In the genomic region with DNA sequence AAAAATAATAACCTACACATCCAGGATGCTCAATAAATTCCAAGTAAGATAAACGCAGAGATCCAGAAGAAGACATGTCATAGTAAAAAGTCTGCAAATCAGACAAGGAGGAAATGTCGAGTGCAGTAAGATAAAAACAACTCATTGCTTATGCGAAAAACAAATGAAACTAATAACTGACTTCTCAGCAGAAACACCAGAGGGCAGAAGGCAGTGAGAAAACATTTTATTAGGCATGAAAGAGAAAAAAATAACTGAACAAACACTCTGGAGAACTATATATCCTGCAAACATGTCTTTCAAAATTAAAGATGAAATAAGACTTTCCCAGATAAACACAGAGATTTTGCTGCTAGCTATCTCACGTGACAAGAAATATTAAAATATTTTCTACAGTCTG, we compare ENCODE assay signal across 22 cellular contexts.
DNase-seq lines count a peak whose midpoint lies in the region; ATAC-seq and TF ChIP-seq lines count a peak whose summit lies in the region.
"Had no signal": no experiment of that assay in that cellular context is flagged by ENCODE, and none has a peak within 500 bp of the region (broad histone marks: within the 10 kb centered on the region; RNA-seq: fewer than 3 reads in every experiment).

No MANE protein-coding gene starts in this region.

- H4K20me1 ChIP-seq in GM23338 (replicated peaks; ENCODE audit: insufficient read depth) = no peaks in the 10 kb centered on the region

- no peaks in the 10 kb centered on the region for H3K79me2 ChIP-seq in GM23338 (replicated peaks; ENCODE audit: insufficient read depth)

- DNase-seq in cardiac muscle cell (ENCODE audit: low read depth in 1 of 2, low spot score in 1 of 2) (peak in 1 of 2 donors; percentile 11), right cardiac atrium (no peak), RWPE2 (ENCODE audit: low spot score) (no peak), fibroblast of mammary gland (ENCODE audit: low read depth) (no peak), NCI-H1417 (lab: John Stamatoyannopoulos, UW) (no peak), COR-L47 (lab: John Stamatoyannopoulos, UW) (no peak), GM23338 (ENCODE audit: low spot score) (no peak), GM19238 (ENCODE audit: insufficient read length, low spot score) (no peak)
- DNase-seq: activated CD4-positive, CD25-positive, alpha-beta regulatory T cell treated with anti-CD3 and anti-CD28 coated beads, Interleukin-2, amount 50 U/mL, for 72 hours; CD8-positive, alpha-beta memory T cell; DND-41; effector memory CD8-positive, alpha-beta T cell; left lung; midbrain; NCI-H526; SJCRH30; stimulated activated naive CD4-positive, alpha-beta T cell had no signal

- no peak overlapping the region for H3K4me2 ChIP-seq in GM23338
- H3K4me2 ChIP-seq: neural progenitor cell had no signal

- no peak overlapping the region for H3K4me3 ChIP-seq in cardiac muscle cell
- no peak overlapping the region for H3K4me3 ChIP-seq in right cardiac atrium (ENCODE audit: low read length)
- no peak overlapping the region for H3K4me3 ChIP-seq in RWPE2 (ENCODE audit: severe bottlenecking)
- no peak overlapping the region for H3K4me3 ChIP-seq in fibroblast of mammary gland (ENCODE audit: control insufficient read depth, low read depth, low read length)
- H3K4me3 ChIP-seq in GM23338 = no peak overlapping the region
- H3K4me3 ChIP-seq: K562, left lung, neural progenitor cell, right atrium auricular region, SJCRH30, tibial nerve had no signal

- H3K36me3 Mint-ChIP-seq in GM23338 (ENCODE audit: low read depth) = no peaks in the 10 kb centered on the region
- H3K36me3 Mint-ChIP-seq: CD8-positive, alpha-beta memory T cell; neural progenitor cell had no signal

- peak; percentile 19 for TF ChIP-seq CTCF in cardiac muscle cell (IDR thresholded peaks at IDR 0.05; ENCODE audit: low read depth, low read length)
- peak; percentile 34 for TF ChIP-seq CTCF in RWPE2 (IDR thresholded peaks at IDR 0.05; ENCODE audit: poor library complexity, severe bottlenecking)
- peak; percentile 36 for TF ChIP-seq CTCF in fibroblast of mammary gland (conservative IDR thresholded peaks at IDR 0.05; ENCODE audit: control insufficient read depth, insufficient read depth, low read depth, low read length)
- peak in 1 of 2 experiments; percentile 20; a peak in 1 of 4 replicates for TF ChIP-seq CTCF in GM23338 (conservative IDR thresholded peaks at IDR 0.05; ENCODE audit: low read depth in 2 of 2)

- no peaks in the 10 kb centered on the region for H3K4me1 ChIP-seq in cardiac muscle cell (ENCODE audit: low read depth)
- no peaks in the 10 kb centered on the region for H3K4me1 ChIP-seq in right cardiac atrium (ENCODE audit: control insufficient read depth, insufficient read depth, low read length)
- no peaks in the 10 kb centered on the region for H3K4me1 ChIP-seq in RWPE2 (ENCODE audit: insufficient read depth, poor library complexity, severe bottlenecking)
- H3K4me1 ChIP-seq in GM23338 (ENCODE audit: insufficient read depth) = no peaks in the 10 kb centered on the region
- H3K4me1 ChIP-seq: left lung, right atrium auricular region, SJCRH30, tibial nerve had no signal

- peaks cover 5% of the 10 kb centered on the region; the same call in 1 of the 2 replicates for H3K9me2 ChIP-seq in GM23338 (ENCODE audit: insufficient read depth)

- intact Hi-C loops in right cardiac atrium (cut with DNase I) = no loop called here

- H3K27me3 ChIP-seq in cardiac muscle cell (no peaks in the 10 kb centered on the region), right cardiac atrium (ENCODE audit: control insufficient read depth, insufficient read depth) (no peaks in the 10 kb centered on the region), RWPE2 (ENCODE audit: insufficient read depth, poor library complexity, severe bottlenecking) (no peaks in the 10 kb centered on the region), GM23338 (ENCODE audit: insufficient read depth) (no peaks in the 10 kb centered on the region)
- H3K27me3 ChIP-seq: left lung, neural progenitor cell, right atrium auricular region, SJCRH30, tibial nerve had no signal

- no peaks in the 10 kb centered on the region for H3F3A ChIP-seq in GM23338 (replicated peaks; ENCODE audit: low read depth)

- no peaks in the 10 kb centered on the region for H3K27me3 Mint-ChIP-seq in GM23338 (ENCODE audit: insufficient read depth, low read depth, poor library complexity)
- H3K27me3 Mint-ChIP-seq: CD8-positive, alpha-beta memory T cell; effector memory CD8-positive, alpha-beta T cell had no signal

- H3K36me3 ChIP-seq in cardiac muscle cell (no peaks in the 10 kb centered on the region), RWPE2 (ENCODE audit: low read depth) (no peaks in the 10 kb centered on the region), GM23338 (ENCODE audit: insufficient read depth) (no peaks in the 10 kb centered on the region)
- H3K36me3 ChIP-seq: left lung, neural progenitor cell, right atrium auricular region, SJCRH30, tibial nerve had no signal

- no peak overlapping the region for H3K27ac Mint-ChIP-seq in GM23338
- H3K27ac Mint-ChIP-seq: activated T-helper 2 cell treated with anti-CD3 and anti-CD28 coated beads, Interferon-gamma antibody, Interleukin-2, Interleukin-4, amounts not matched to agents 10 μg/mL and 5 μg/mL and 100 μg/mL, durations not matched to agents 14 hours and 24 hours and 36 hours; CD8-positive, alpha-beta memory T cell; effector memory CD8-positive, alpha-beta T cell; neural progenitor cell had no signal

- no peaks in the 10 kb centered on the region for H3K9me3 Mint-ChIP-seq in GM23338
- H3K9me3 Mint-ChIP-seq: activated T-helper 2 cell treated with anti-CD3 and anti-CD28 coated beads, Interferon-gamma antibody, Interleukin-2, Interleukin-4, amounts not matched to agents 10 μg/mL and 5 μg/mL and 100 μg/mL, durations not matched to agents 14 hours and 24 hours and 36 hours had no signal

- no peak overlapping the region for H3K4me3 Mint-ChIP-seq in GM23338
- H3K4me3 Mint-ChIP-seq: CD8-positive, alpha-beta memory T cell; effector memory CD8-positive, alpha-beta T cell; neural progenitor cell had no signal

- no peak for ATAC-seq in right cardiac atrium
- ATAC-seq in RWPE2 (ENCODE audit: low read depth) = no peak
- no peak for ATAC-seq in GM23338
- ATAC-seq: effector memory CD8-positive, alpha-beta T cell; K562; left lung had no signal

- no peak overlapping the region for H2AFZ ChIP-seq in GM23338
- H2AFZ ChIP-seq: neural progenitor cell had no signal

- H3K27ac ChIP-seq in cardiac muscle cell (no peak overlapping the region), right cardiac atrium (ENCODE audit: low read length) (no peak overlapping the region), RWPE2 (ENCODE audit: poor library complexity, severe bottlenecking) (no peak overlapping the region), GM23338 (ENCODE audit: low read depth) (no peak overlapping the region)
- H3K27ac ChIP-seq: left lung, neural progenitor cell, right atrium auricular region, SJCRH30, tibial nerve had no signal

- H3K4me1 Mint-ChIP-seq in GM23338 = 0 out of 3 replicates have a peak, but pooled peaks cover 3% of the 10 kb centered on the region
- H3K4me1 Mint-ChIP-seq: CD8-positive, alpha-beta memory T cell; neural progenitor cell had no signal

- 79% methylated on average over 4 of the region's 4 CpGs for whole genome bisulfite sequencing in right cardiac atrium

- H3K9me3 ChIP-seq in cardiac muscle cell (ENCODE audit: low read depth) = no peaks in the 10 kb centered on the region
- H3K9me3 ChIP-seq in right cardiac atrium (ENCODE audit: control insufficient read depth, low read length) = no peaks in the 10 kb centered on the region
- H3K9me3 ChIP-seq in RWPE2 (ENCODE audit: severe bottlenecking) = no peaks in the 10 kb centered on the region
- H3K9me3 ChIP-seq: left lung, right atrium auricular region, SJCRH30, tibial nerve had no signal

TF ChIP-seq in GM23338, 12 proteins besides CTCF, POLR2A, EP300 and RAD21:
- no peak for TF ChIP-seq STAT1 (IDR thresholded peaks at IDR 0.05; ENCODE audit: unreplicated experiment)
- no peak for TF ChIP-seq POLR2AphosphoS5 (IDR thresholded peaks at IDR 0.05; ENCODE audit: low read depth)
- TF ChIP-seq, protein P1, sequence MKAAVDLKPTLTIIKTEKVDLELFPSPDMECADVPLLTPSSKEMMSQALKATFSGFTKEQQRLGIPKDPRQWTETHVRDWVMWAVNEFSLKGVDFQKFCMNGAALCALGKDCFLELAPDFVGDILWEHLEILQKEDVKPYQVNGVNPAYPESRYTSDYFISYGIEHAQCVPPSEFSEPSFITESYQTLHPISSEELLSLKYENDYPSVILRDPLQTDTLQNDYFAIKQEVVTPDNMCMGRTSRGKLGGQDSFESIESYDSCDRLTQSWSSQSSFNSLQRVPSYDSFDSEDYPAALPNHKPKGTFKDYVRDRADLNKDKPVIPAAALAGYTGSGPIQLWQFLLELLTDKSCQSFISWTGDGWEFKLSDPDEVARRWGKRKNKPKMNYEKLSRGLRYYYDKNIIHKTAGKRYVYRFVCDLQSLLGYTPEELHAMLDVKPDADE (IDR thresholded peaks at IDR 0.05) = no peak
